Comparison of ENCODE assay signal across 18 cellular contexts in the genomic region with DNA sequence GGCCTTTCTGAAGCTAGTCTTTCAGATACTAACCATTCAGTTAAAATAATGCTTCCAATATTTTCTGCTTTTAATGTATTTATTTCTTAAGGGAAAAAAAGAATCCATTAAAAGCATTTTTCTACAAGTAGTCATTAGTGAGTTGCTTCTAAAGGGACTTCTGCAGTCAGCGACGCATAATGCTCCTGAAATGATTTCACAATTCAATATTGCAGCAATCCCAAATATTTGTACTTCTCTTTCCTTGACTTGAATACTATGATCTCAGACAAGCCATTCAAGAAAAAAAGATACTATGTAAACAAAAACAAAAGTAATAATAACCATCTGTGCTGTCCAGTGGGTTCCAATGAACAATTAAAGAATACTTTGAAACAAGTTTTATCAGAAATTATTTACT.
A peak's percentile ranks its signal among the peaks of the same experiment; 100 is the strongest.
DNase-seq lines count a peak whose midpoint lies in the region; ATAC-seq and TF ChIP-seq lines count a peak whose summit lies in the region.
"Had no signal": no experiment of that assay in that cellular context is flagged by ENCODE, and none has a peak within 500 bp of the region (broad histone marks: within the 10 kb centered on the region; RNA-seq: fewer than 3 reads in every experiment).

No MANE protein-coding gene starts in this region.

- no peak overlapping the region for H3K18ac ChIP-seq in mesenchymal stem cell (ENCODE audit: low read depth in 1 of 2, low read length in 2 of 2)

- H2BK12ac ChIP-seq in mesenchymal stem cell (ENCODE audit: low read length in 2 of 2), result no peak overlapping the region

- no peak overlapping the region for H3K4me2 ChIP-seq in mesenchymal stem cell (ENCODE audit: low read length, poor library complexity, severe bottlenecking)

- H3K79me1 ChIP-seq in mesenchymal stem cell (replicated peaks; ENCODE audit: low read length, poor library complexity, severe bottlenecking), result no peaks in the 10 kb centered on the region

- H2BK15ac ChIP-seq in mesenchymal stem cell (ENCODE audit: low read depth, poor library complexity, severe bottlenecking), result no peak overlapping the region

- H3K23ac ChIP-seq in mesenchymal stem cell (ENCODE audit: low read length in 2 of 2), result no peak overlapping the region

- no peaks in the 10 kb centered on the region for H3K9me3 ChIP-seq in mesenchymal stem cell (ENCODE audit: control insufficient read depth, low read length)
- H3K9me3 ChIP-seq in aorta (ENCODE audit: control insufficient read depth, low read length), result no peaks in the 10 kb centered on the region
- H3K9me3 ChIP-seq: body of pancreas, suprapubic skin had no signal

- H3K9ac ChIP-seq in mesenchymal stem cell (ENCODE audit: low read length), result no peak overlapping the region

- no peak overlapping the region for H3K4ac ChIP-seq in mesenchymal stem cell (ENCODE audit: low read depth in 1 of 2, low read length in 2 of 2)

- H3K4me3 ChIP-seq in epithelial cell of esophagus (ENCODE audit: low read length), result no peak overlapping the region
- no peak overlapping the region for H3K4me3 ChIP-seq in mesenchymal stem cell (ENCODE audit: insufficient read depth in 1 of 2, low read depth in 1 of 2, low read length in 2 of 2)
- H3K4me3 ChIP-seq in aorta (ENCODE audit: low read length in 2 of 2), result no peak overlapping the region
- H3K4me3 ChIP-seq: body of pancreas, suprapubic skin had no signal

- H3K36me3 ChIP-seq in mesenchymal stem cell (ENCODE audit: control insufficient read depth in 1 of 2, insufficient read depth in 2 of 2, low read depth in 1 of 2, low read length in 2 of 2) (no peaks in the 10 kb centered on the region), aorta (ENCODE audit: control insufficient read depth in 1 of 2, insufficient read depth in 2 of 2, low read length in 1 of 2) (no peaks in the 10 kb centered on the region)
- H3K36me3 ChIP-seq: suprapubic skin had no signal

- H2BK120ac ChIP-seq in mesenchymal stem cell (ENCODE audit: low read depth, low read length), result no peak overlapping the region

- TF ChIP-seq CTCF in epithelial cell of esophagus (IDR thresholded peaks at IDR 0.05; ENCODE audit: insufficient read depth, low read depth, low read length, missing control alignments) (no peak), GM20000 (IDR thresholded peaks at IDR 0.05; ENCODE audit: extremely low read depth, missing control alignments) (no peak)

- H4K8ac ChIP-seq in mesenchymal stem cell (ENCODE audit: low read length), result no peak overlapping the region

- H2AFZ ChIP-seq in mesenchymal stem cell (ENCODE audit: low read depth, low read length), result no peak overlapping the region

- H4K91ac ChIP-seq in mesenchymal stem cell (ENCODE audit: low read length), result no peak overlapping the region

- H3K4me1 ChIP-seq in mesenchymal stem cell (ENCODE audit: control insufficient read depth, insufficient read depth, low read depth, low read length), result no peaks in the 10 kb centered on the region
- H3K4me1 ChIP-seq in aorta (ENCODE audit: control insufficient read depth in 1 of 2, insufficient read depth in 2 of 2, low read length in 2 of 2), result no peaks in the 10 kb centered on the region
- H3K4me1 ChIP-seq: body of pancreas, suprapubic skin had no signal

- 94% methylated on average over 2 of the region's 2 CpGs for WGBS in mesenchymal stem cell
- WGBS in aorta, 2 donors, result 94 to 97% methylated on average over 2 of the region's 2 CpGs

- H3K27ac ChIP-seq in mesenchymal stem cell (ENCODE audit: low read length, poor library complexity, severe bottlenecking) (no peak overlapping the region), aorta (ENCODE audit: low read depth in 1 of 2, low read length in 2 of 2) (no peak overlapping the region)
- H3K27ac ChIP-seq: body of pancreas, epithelial cell of prostate, suprapubic skin had no signal

- ATAC-seq in HG03159 (IDR thresholded peaks at IDR 0.05; ENCODE audit: unreplicated experiment) (no peak), aorta (ENCODE audit: low FRiP score) (no peak)
- ATAC-seq: activated naive CD4-positive, alpha-beta T cell treated with anti-CD3 and anti-CD28 coated beads, Interleukin-2, amount 50 U/mL, for 72 hours; activated T-cell treated with anti-CD3 and anti-CD28 coated beads, Interleukin-2, amount 50 U/mL, for 4 hours; body of pancreas had no signal

- H2BK5ac ChIP-seq in mesenchymal stem cell (ENCODE audit: low read depth, low read length, poor library complexity, severe bottlenecking), result no peak overlapping the region

- intact Hi-C loops in aorta (cut with DNase I), result no loop called here

- no peak overlapping the region for H3K14ac ChIP-seq in mesenchymal stem cell (ENCODE audit: low read length in 2 of 2)

- no peak overlapping the region for H2AK5ac ChIP-seq in mesenchymal stem cell (ENCODE audit: low read length, severe bottlenecking)

- DNase-seq in AG20443 (ENCODE audit: low spot score) (peak; percentile 51), LHCN-M2 (ENCODE audit: low read depth) (peak; percentile 60), epithelial cell of esophagus (ENCODE audit: low read depth) (peak; percentile 46), mesenchymal stem cell (peak; percentile 45), ureter (ENCODE audit: low spot score) (no peak), GM20000 (ENCODE audit: low spot score) (no peak), aorta (no peak)
- DNase-seq: activated B cell treated with CpG ODN at 0.5 μM for 24 hours; activated CD4-positive, alpha-beta memory T cell treated with anti-CD3 and anti-CD28 coated beads, Interleukin-2, amount 10 ng/mL, durations not matched to agents 7 days and 5 days; activated T-cell treated with anti-CD3 and anti-CD28 coated beads, Interleukin-2, amount 50 U/mL, for 4 hours; body of pancreas; dermis blood vessel endothelial cell; NCI-H1436 treated with DMSO at 0.1 percent for 48 hours; NCI-H748 treated with DMSO at 0.1 percent for 48 hours had no signal

- H3K27me3 ChIP-seq in mesenchymal stem cell (ENCODE audit: control insufficient read depth in 1 of 2, insufficient read depth in 1 of 2, low read length in 2 of 2), result no peaks in the 10 kb centered on the region
- H3K27me3 ChIP-seq in aorta (ENCODE audit: control insufficient read depth in 1 of 2, insufficient read depth in 2 of 2, low read length in 1 of 2), result no peaks in the 10 kb centered on the region
- H3K27me3 ChIP-seq: body of pancreas, suprapubic skin had no signal

Comparison
In these comparisons a context has a peak if more than half of its experiments do, and no peak if none do; other contexts are left out.
1. DNase-seq: peak in AG20443 (single experiment), LHCN-M2 (single experiment), epithelial cell of esophagus (single experiment) and mesenchymal stem cell (single experiment); none in ureter (single experiment), GM20000 (single experiment) and aorta (0 of 2).